ENCODE assay signal across 9 cellular contexts in genomic region chr18:46155652-46156051, GRCh38. TPM values are rescaled to one million over a fixed set of nuclear protein-coding genes. Genes with fewer than 3 reads are reported as not detected.
DNase-seq lines count a peak whose midpoint lies in the region; ATAC-seq and TF ChIP-seq lines count a peak whose summit lies in the region.
"Had no signal": no experiment of that assay in that cellular context is flagged by ENCODE, and none has a peak within 500 bp of the region (broad histone marks: within the 10 kb centered on the region; RNA-seq: fewer than 3 reads in every experiment).

No MANE protein-coding gene starts in this region.

- no peak overlapping the region for H3K4me2 ChIP-seq in mesendoderm (ENCODE audit: low read length)
- H3K4me2 ChIP-seq in MM.1S (ENCODE audit: low read depth, low read length): no peak overlapping the region

- no peak overlapping the region for H3K18ac ChIP-seq in mesendoderm (ENCODE audit: low read length)

- no peak overlapping the region for H3K4ac ChIP-seq in mesendoderm (ENCODE audit: low read depth, low read length)

- ATAC-seq in GM19395 (IDR thresholded peaks at IDR 0.05; ENCODE audit: unreplicated experiment) (no peak), HG02981 (IDR thresholded peaks at IDR 0.05; ENCODE audit: unreplicated experiment) (no peak)
- ATAC-seq: right lobe of liver had no signal

- H3K4me3 ChIP-seq in mesendoderm (ENCODE audit: low read length): no peak overlapping the region
- no peak overlapping the region for H3K4me3 ChIP-seq in MM.1S (ENCODE audit: low read length)
- H3K4me3 ChIP-seq: right lobe of liver had no signal

- TF ChIP-seq CTCF in MM.1S (IDR thresholded peaks at IDR 0.05; ENCODE audit: low read length): no peak

- no peaks in the 10 kb centered on the region for H3K79me1 ChIP-seq in mesendoderm (ENCODE audit: low read length)

- no peak overlapping the region for H4K8ac ChIP-seq in mesendoderm (ENCODE audit: low read depth, low read length)

- DNase-seq in AG08395 (ENCODE audit: low spot score): peak; percentile 90
- DNase-seq in M059J (ENCODE audit: low read depth): peak; percentile 96
- DNase-seq in activated naive CD4-positive, alpha-beta T cell treated with anti-CD3 and anti-CD28 coated beads, Interleukin-2, amount 50 U/mL, for 16 hours: peak; percentile 33
- peak; percentile 95 for DNase-seq in mesendoderm
- DNase-seq in SIG-M5 treated with dmso at 0.1 percent for 504 hours (lab: John Stamatoyannopoulos, UW; ENCODE audit: unreplicated experiment): no peak
- DNase-seq in MM.1S: no peak
- DNase-seq: right lobe of liver had no signal

- no peak overlapping the region for H2AFZ ChIP-seq in MM.1S (ENCODE audit: low read length)

- H4K20me1 ChIP-seq in MM.1S (ENCODE audit: insufficient read depth, low read length): no peaks in the 10 kb centered on the region

- H3K27me3 ChIP-seq in mesendoderm (ENCODE audit: insufficient read depth, low read length, poor library complexity): no peaks in the 10 kb centered on the region
- no peaks in the 10 kb centered on the region for H3K27me3 ChIP-seq in MM.1S (replicated peaks; ENCODE audit: insufficient read depth, low read length)
- H3K27me3 ChIP-seq: right lobe of liver had no signal

- H3F3A ChIP-seq in MM.1S (ENCODE audit: insufficient read depth, low read length): no peaks in the 10 kb centered on the region

- H3K27ac ChIP-seq in mesendoderm (ENCODE audit: low read depth, low read length) (no peak overlapping the region), MM.1S (ENCODE audit: low read length) (no peak overlapping the region)
- H3K27ac ChIP-seq: right lobe of liver had no signal

- no peak overlapping the region for H2BK15ac ChIP-seq in mesendoderm (replicated peaks; ENCODE audit: low read depth)

- H3K36me3 ChIP-seq in mesendoderm (ENCODE audit: control insufficient read depth, insufficient read depth, low read length) (no peaks in the 10 kb centered on the region), MM.1S (replicated peaks; ENCODE audit: insufficient read depth, low read length) (no peaks in the 10 kb centered on the region)
- H3K36me3 ChIP-seq: right lobe of liver had no signal

- no peak overlapping the region for H3K56ac ChIP-seq in mesendoderm (ENCODE audit: low read length)

- H3K9ac ChIP-seq in mesendoderm (ENCODE audit: low read length) (no peak overlapping the region), MM.1S (ENCODE audit: low read length) (no peak overlapping the region)

- no peaks in the 10 kb centered on the region for H3K79me2 ChIP-seq in mesendoderm (ENCODE audit: control insufficient read depth, insufficient read depth, low read length)
- no peaks in the 10 kb centered on the region for H3K79me2 ChIP-seq in MM.1S (ENCODE audit: low read length)

- H2AK5ac ChIP-seq in mesendoderm (ENCODE audit: low read length): no peak overlapping the region

- no peaks in the 10 kb centered on the region for H3K9me3 ChIP-seq in MM.1S (replicated peaks; ENCODE audit: insufficient read depth, low read length)
- H3K9me3 ChIP-seq: right lobe of liver had no signal

- H3K4me1 ChIP-seq in mesendoderm (ENCODE audit: control insufficient read depth, low read depth, low read length) (no peaks in the 10 kb centered on the region), MM.1S (ENCODE audit: low read length) (peaks cover 15% of the 10 kb centered on the region)
- H3K4me1 ChIP-seq: right lobe of liver had no signal

- no peak overlapping the region for H3K23ac ChIP-seq in mesendoderm (ENCODE audit: low read length)

- H3K9me2 ChIP-seq in MM.1S (replicated peaks; ENCODE audit: insufficient read depth, low read length): no peaks in the 10 kb centered on the region

- H2BK5ac ChIP-seq in mesendoderm (ENCODE audit: low read length): no peak overlapping the region

- WGBS in mesendoderm (ENCODE audit: extremely low coverage, insufficient coverage, low lambda C conversion rate): no CpG with 5 or more reads among the region's 2 CpGs

- H4K5ac ChIP-seq in mesendoderm (ENCODE audit: low read length): no peak overlapping the region

- H2BK120ac ChIP-seq in mesendoderm (ENCODE audit: low read depth, low read length): no peak overlapping the region

RNA-seq across cellular contexts. Expression of gene HAUS1, which starts 51.5 kb away (rescaled TPM):
- 185 and 299 TPM in 2 replicates for total RNA-seq in M059J (2014; rRNA removed; shearing (Covaris generic))
- polyA plus RNA-seq in mesendoderm (2013, experiment 1 of 2): 148 TPM
- 213 TPM for polyA plus RNA-seq in mesendoderm (2013, experiment 2 of 2)

RNA-seq across cellular contexts. Expression of gene ATP5F1A, which starts 57.6 kb away (rescaled TPM):
- 526 and 639 TPM in 2 replicates for total RNA-seq in M059J (2014; rRNA removed; shearing (Covaris generic))
- polyA plus RNA-seq in mesendoderm (2013, experiment 1 of 2): 381 TPM
- 380 TPM for polyA plus RNA-seq in mesendoderm (2013, experiment 2 of 2)

Comparison
In these comparisons a context has a peak if more than half of its experiments do, and no peak if none do; other contexts are left out.
1. DNase-seq: peak in AG08395 (single experiment), M059J (single experiment), activated naive CD4-positive, alpha-beta T cell treated with anti-CD3 and anti-CD28 coated beads, Interleukin-2, amount 50 U/mL, for 16 hours (single experiment) and mesendoderm (single experiment); none in SIG-M5 treated with dmso at 0.1 percent for 504 hours (single experiment) and MM.1S (single experiment).